ENCODE assay signal across 7 cellular contexts in genomic region chr15:48811325-48811938, GRCh38. TPM values are rescaled to one million over a fixed set of nuclear protein-coding genes. Genes with fewer than 3 reads are reported as not detected.
DNase-seq lines count a peak whose midpoint lies in the region; ATAC-seq and TF ChIP-seq lines count a peak whose summit lies in the region.

No MANE protein-coding gene starts in this region.

- H3K9me3 ChIP-seq in NT2/D1 (ENCODE audit: insufficient read depth, low read length) = no peaks in the 10 kb centered on the region

- H3K4me3 ChIP-seq in NT2/D1 (ENCODE audit: insufficient read length, low read depth) = peak overlapping the region; percentile 51

- peak overlapping the region; percentile 63 for H3K9ac ChIP-seq in NT2/D1 (ENCODE audit: insufficient read length, low read depth)

- no peaks in the 10 kb centered on the region for H3K36me3 ChIP-seq in NT2/D1 (ENCODE audit: insufficient read depth, insufficient read length, low read length)

- H3K27ac Mint-ChIP-seq in endothelial cell (ENCODE audit: unreplicated experiment) = peak overlapping the region; percentile 86
- peak overlapping the region; percentile 84 for H3K27ac Mint-ChIP-seq in neural crest cell (ENCODE audit: unreplicated experiment)

- no peaks in the 10 kb centered on the region for H3K4me1 ChIP-seq in NT2/D1 (ENCODE audit: insufficient read depth, insufficient read length)

- no peak for DNase-seq in NT2/D1 (ENCODE audit: low read depth, low spot score)
- DNase-seq in endothelial cell (ENCODE audit: low spot score) = no peak
- no peak for DNase-seq in neural crest cell (ENCODE audit: low read depth, low spot score)
- no peak for DNase-seq in NCI-H187 (lab: John Stamatoyannopoulos, UW)
- no peak for DNase-seq in KG1 (lab: John Stamatoyannopoulos, UW)

- peaks cover 11% of the 10 kb centered on the region for H3K4me1 Mint-ChIP-seq in endothelial cell (ENCODE audit: unreplicated experiment)
- peaks cover 27% of the 10 kb centered on the region for H3K4me1 Mint-ChIP-seq in neural crest cell

- H3K36me3 Mint-ChIP-seq in endothelial cell (ENCODE audit: low read depth, unreplicated experiment) = no peaks in the 10 kb centered on the region
- H3K36me3 Mint-ChIP-seq in neural crest cell (ENCODE audit: low read depth) = no peaks in the 10 kb centered on the region

- TF ChIP-seq CTCF in endothelial cell (IDR thresholded peaks at IDR 0.05; ENCODE audit: unreplicated experiment) (no peak), neural crest cell (conservative IDR thresholded peaks at IDR 0.05) (no peak)

- H3K27me3 Mint-ChIP-seq in endothelial cell (ENCODE audit: unreplicated experiment) = peaks cover 2% of the 10 kb centered on the region
- H3K27me3 Mint-ChIP-seq in neural crest cell (ENCODE audit: low read depth) = peaks cover 3% of the 10 kb centered on the region

- ATAC-seq in GM21528 (IDR thresholded peaks at IDR 0.05; ENCODE audit: low FRiP score, unreplicated experiment) (peak; percentile 5), HG02678 (IDR thresholded peaks at IDR 0.05; ENCODE audit: unreplicated experiment) (no peak)

- no peaks in the 10 kb centered on the region for H3K9me3 Mint-ChIP-seq in endothelial cell (ENCODE audit: unreplicated experiment)
- H3K9me3 Mint-ChIP-seq in neural crest cell = peaks cover 3% of the 10 kb centered on the region

- H3K27me3 ChIP-seq in NT2/D1 (ENCODE audit: insufficient read depth, insufficient read length) = no peaks in the 10 kb centered on the region

- peak overlapping the region; percentile 91 for H3K4me3 Mint-ChIP-seq in endothelial cell (ENCODE audit: unreplicated experiment)
- H3K4me3 Mint-ChIP-seq in neural crest cell = peak overlapping the region; percentile 99

RNA-seq across cellular contexts. Expression of gene CEP152, which starts 0.6 kb away (rescaled TPM):
- total RNA-seq in endothelial cell (ENCODE audit: unreplicated experiment) (4.7 TPM), neural crest cell (17.4 and 17.5 TPM in 2 replicates)
